Comparison of ENCODE assay signal across 1 cellular context in genomic region chr1:100352267-100353072, GRCh38.
A peak's percentile ranks its signal among the peaks of the same experiment; 100 is the strongest.
TF ChIP-seq lines count a peak whose summit lies in the region.

TSS of gene CDC14A (plus strand) at chr1:100352506. CDS start at chr1:100352955, 449 bp downstream.

TF ChIP-seq in K562, 482 proteins besides CTCF, POLR2A, EP300 and RAD21 (continued from another document and continues in another):
- TF ChIP-seq ZBTB40 (IDR thresholded peaks at IDR 0.05) (no peak), ZBTB40 (CRISPR knock-in tag; IDR thresholded peaks at IDR 0.05) (no peak), NFE2L1 (tag; IDR thresholded peaks at IDR 0.05; ENCODE audit: borderline replicate concordance, low read depth) (no peak), ZNF239 (CRISPR knock-in tag; IDR thresholded peaks at IDR 0.05) (no peak), ZKSCAN8 (CRISPR knock-in tag; IDR thresholded peaks at IDR 0.05) (no peak), CHD1 (IDR thresholded peaks at IDR 0.05; ENCODE audit: low read length) (no peak), FOXJ3 (CRISPR knock-in tag; IDR thresholded peaks at IDR 0.05) (no peak), ZNF444 (CRISPR knock-in tag; IDR thresholded peaks at IDR 0.05) (no peak), PRDM10 (IDR thresholded peaks at IDR 0.05; ENCODE audit: partially characterized antibody) (no peak), SRSF7 (optimal IDR thresholded peaks at IDR 0.05; ENCODE audit: low read depth, low read length) (no peak), MITF (IDR thresholded peaks at IDR 0.05) (no peak), MYC (IDR thresholded peaks at IDR 0.05; ENCODE audit: low read depth, low read length) (no peak; the same call in 1 of the 2 replicates), MYC (CRISPR knock-in tag; IDR thresholded peaks at IDR 0.05; ENCODE audit: borderline replicate concordance, low read depth) (no peak), AFF4 (CRISPR knock-in tag; IDR thresholded peaks at IDR 0.05) (no peak; the same call in 1 of the 2 replicates), RBM25 (IDR thresholded peaks at IDR 0.05; ENCODE audit: low read depth, low read length, severe bottlenecking) (no peak), SMARCA4 (IDR thresholded peaks at IDR 0.05) (no peak), PYGO2 (tag; IDR thresholded peaks at IDR 0.05) (no peak), RREB1 (CRISPR knock-in tag; IDR thresholded peaks at IDR 0.05) (0 out of 2 replicates have a peak, but pooled peaks have one; percentile 17), SREBF2 (CRISPR knock-in tag; IDR thresholded peaks at IDR 0.05) (no peak), MIER1 (IDR thresholded peaks at IDR 0.05; ENCODE audit: low read depth) (no peak), PHF21A (IDR thresholded peaks at IDR 0.05; ENCODE audit: borderline replicate concordance, low read depth) (no peak), KDM2B (CRISPR knock-in tag; IDR thresholded peaks at IDR 0.05) (peak; percentile 19; the same call in 1 of the 2 replicates), HMG20B (CRISPR knock-in tag; IDR thresholded peaks at IDR 0.05) (no peak), ZC3H11A (IDR thresholded peaks at IDR 0.05; ENCODE audit: low read depth, low read length) (no peak), NCOR1 (IDR thresholded peaks at IDR 0.05) (no peak), NFIX (CRISPR knock-in tag; IDR thresholded peaks at IDR 0.05; ENCODE audit: low read depth) (no peak), ELF2 (CRISPR knock-in tag; IDR thresholded peaks at IDR 0.05) (0 out of 2 replicates have a peak, but pooled peaks have one; percentile 9), CXXC5 (CRISPR knock-in tag; IDR thresholded peaks at IDR 0.05) (no peak; the same call in none of the 2 replicates), ZKSCAN1 (IDR thresholded peaks at IDR 0.05; ENCODE audit: low read depth, low read length) (no peak), TCF7 (IDR thresholded peaks at IDR 0.05; ENCODE audit: borderline replicate concordance) (no peak), ZNF140 (CRISPR knock-in tag; IDR thresholded peaks at IDR 0.05) (no peak), ZNF324 (CRISPR knock-in tag; IDR thresholded peaks at IDR 0.05) (no peak), NFXL1 (CRISPR knock-in tag; IDR thresholded peaks at IDR 0.05) (no peak), BHLHE40 (IDR thresholded peaks at IDR 0.05; ENCODE audit: low read length) (no peak), ZNF449 (CRISPR knock-in tag; IDR thresholded peaks at IDR 0.05) (no peak)
